Comparison of ENCODE assay signal across 10 cellular contexts in the genomic region with DNA sequence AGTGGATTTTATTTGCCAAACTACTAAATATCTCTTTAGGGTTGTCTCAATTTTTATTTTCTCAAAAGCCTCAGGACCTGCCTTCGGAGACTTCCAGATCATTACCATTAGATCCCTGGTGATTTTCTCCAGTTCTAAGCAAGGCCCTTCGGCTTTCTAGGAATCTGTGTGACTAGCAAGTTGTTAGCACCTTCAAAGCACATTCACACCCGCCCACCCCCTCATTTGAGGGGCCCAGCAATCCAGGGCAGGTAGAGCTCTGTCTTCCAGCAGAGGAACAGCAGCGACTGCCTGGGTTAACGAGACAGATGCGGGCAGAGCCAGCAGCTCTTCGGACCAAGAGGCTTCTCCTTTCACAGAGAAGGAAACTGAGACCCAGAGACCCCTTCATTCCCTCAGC. TPM values are rescaled to one million over a fixed set of nuclear protein-coding genes. Genes with fewer than 3 reads are reported as not detected.
DNase-seq lines count a peak whose midpoint lies in the region; ATAC-seq and TF ChIP-seq lines count a peak whose summit lies in the region.
"Had no signal": no experiment of that assay in that cellular context is flagged by ENCODE, and none has a peak within 500 bp of the region (broad histone marks: within the 10 kb centered on the region; RNA-seq: fewer than 3 reads in every experiment).

No MANE protein-coding gene starts in this region.

- H3K4me3 ChIP-seq in GM12865 (ENCODE audit: low read depth, low read length) (peak overlapping the region; percentile 57; the same call in 1 of the 2 replicates), foreskin fibroblast (ENCODE audit: low read depth in 1 of 2, low read length in 2 of 2) (peak overlapping the region; percentile 80 to 90), skeletal muscle tissue (ENCODE audit: low read length in 3 of 3) (peak overlapping the region in 2 of 3 donors; percentile 11 to 87), SJCRH30 (no peak overlapping the region)

- H3K9me3 ChIP-seq in skeletal muscle tissue (ENCODE audit: control insufficient read depth in 3 of 3, low read length in 3 of 3) (no peaks in the 10 kb centered on the region), SJCRH30 (replicated peaks) (no peaks in the 10 kb centered on the region)

- H3K36me3 ChIP-seq in skeletal muscle tissue (ENCODE audit: control insufficient read depth in 3 of 3, insufficient read depth in 3 of 3, low read length in 3 of 3) (peaks cover 35 to 50% (median 48%) of the 10 kb centered on the region in 3 donors), SJCRH30 (peaks cover 42% of the 10 kb centered on the region)

- intact Hi-C loops in activated CD8-positive, alpha-beta T cell treated with anti-CD3 and anti-CD28 coated beads for 36 hours (cut with micrococcal nuclease): no loop called here

- ATAC-seq in activated CD8-positive, alpha-beta T cell treated with anti-CD3 and anti-CD28 coated beads for 36 hours: no peak

- H3K27me3 Mint-ChIP-seq in activated CD8-positive, alpha-beta T cell treated with anti-CD3 and anti-CD28 coated beads for 36 hours: no peaks in the 10 kb centered on the region

- peaks cover 75% of the 10 kb centered on the region for H3K4me1 Mint-ChIP-seq in activated CD8-positive, alpha-beta T cell treated with anti-CD3 and anti-CD28 coated beads for 36 hours (ENCODE audit: low read depth)

- no peaks in the 10 kb centered on the region for H3K9me3 Mint-ChIP-seq in activated CD8-positive, alpha-beta T cell treated with anti-CD3 and anti-CD28 coated beads for 36 hours

- POLR2A ChIA-PET in activated CD8-positive, alpha-beta T cell treated with anti-CD3 and anti-CD28 coated beads for 36 hours (lab: Charles Lee): interaction anchor here (0.8 to 24.9 kb wide), 7 partner anchors 10 to 134 kb away, joined by 3 to 403 read pairs (median 3); no protein-coding TSS in a partner anchor

- H3K27ac ChIP-seq in skeletal muscle tissue (ENCODE audit: low read depth, low read length) (peak overlapping the region; percentile 98), SJCRH30 (no peak overlapping the region)

- CTCF ChIA-PET in activated CD8-positive, alpha-beta T cell treated with anti-CD3 and anti-CD28 coated beads for 36 hours (lab: Charles Lee): interaction anchor here (0.7 to 3.5 kb wide), 3 partner anchors 8 to 22 kb away, joined by 3 to 10 read pairs (median 7); no protein-coding TSS in a partner anchor

- H3K4me1 ChIP-seq in skeletal muscle tissue (ENCODE audit: control insufficient read depth in 3 of 3, insufficient read depth in 3 of 3, low read length in 3 of 3) (peaks cover 59 to 73% (median 71%) of the 10 kb centered on the region in 3 donors), SJCRH30 (peaks cover 4% of the 10 kb centered on the region; the same call in 1 of the 2 replicates)

- H3K27me3 ChIP-seq in skeletal muscle tissue (ENCODE audit: control insufficient read depth in 3 of 3, insufficient read depth in 3 of 3, low read length in 3 of 3): no peaks in the 10 kb centered on the region
- no peaks in the 10 kb centered on the region for H3K27me3 ChIP-seq in SJCRH30

- peak overlapping the region; percentile 97 for H3K4me3 Mint-ChIP-seq in activated CD8-positive, alpha-beta T cell treated with anti-CD3 and anti-CD28 coated beads for 36 hours

- peak overlapping the region; percentile 93 for H3K27ac Mint-ChIP-seq in activated CD8-positive, alpha-beta T cell treated with anti-CD3 and anti-CD28 coated beads for 36 hours

- DNase-seq in GM12865 (ENCODE audit: low read depth) (no peak), foreskin fibroblast (no peak), NCI-H1694 treated with DMSO at 0.1 percent for 48 hours (lab: John Stamatoyannopoulos, UW) (no peak), SJCRH30 (no peak), NCI-H2107 (lab: John Stamatoyannopoulos, UW) (no peak), COR-L47 (lab: John Stamatoyannopoulos, UW) (no peak)
- peak; percentile 59 for DNase-seq in activated CD8-positive, alpha-beta T cell treated with anti-CD3 and anti-CD28 coated beads for 36 hours
- DNase-seq: activated CD8-positive, alpha-beta memory T cell treated with anti-CD3 and anti-CD28 coated beads, Interleukin-2, amount 50 U/mL, for 48 hours; NCI-H526 treated with DMSO at 0.1 percent for 48 hours had no signal

- H3K9ac ChIP-seq in skeletal muscle tissue (ENCODE audit: low read depth in 1 of 3, low read length in 3 of 3): peak overlapping the region in 1 of 3 donors; percentile 85

- TF ChIP-seq CTCF in GM12865 (IDR thresholded peaks at IDR 0.05; ENCODE audit: insufficient read depth, low read depth, low read length, missing control alignments) (no peak), foreskin fibroblast (IDR thresholded peaks at IDR 0.05; ENCODE audit: low read depth, low read length) (no peak)
- TF ChIP-seq CTCF in activated CD8-positive, alpha-beta T cell treated with anti-CD3 and anti-CD28 coated beads for 36 hours (IDR thresholded peaks at IDR 0.05): no peak

- H3K36me3 Mint-ChIP-seq in activated CD8-positive, alpha-beta T cell treated with anti-CD3 and anti-CD28 coated beads for 36 hours (ENCODE audit: low read depth): peaks cover 65% of the 10 kb centered on the region

RNA-seq across cellular contexts. Expression of gene WDR1, which starts 2.0 kb away (rescaled TPM):
- total RNA-seq in activated CD8-positive, alpha-beta T cell treated with anti-CD3 and anti-CD28 coated beads for 36 hours: 100 to 1,000 TPM; 390 to 393 TPM
- 96.0 TPM for total RNA-seq in skeletal muscle tissue
- 95.1 and 95.7 TPM in 2 replicates for total RNA-seq in SJCRH30 (2014; rRNA removed; shearing (Covaris generic))
